1 cellular context compared by ENCODE assay signal in genomic region chr10:71319042-71319799, GRCh38.
TF ChIP-seq lines count a peak whose summit lies in the region.

Gene SLC29A3, plus strand, starts transcription at chr10:71319259. Its CDS starts 51 bp downstream, at chr10:71319310.

TF ChIP-seq in HepG2, 621 proteins besides CTCF, POLR2A, EP300 and RAD21 (continued from another document and continues in another):
- TF ChIP-seq E2F2 (CRISPR knock-in tag; IDR thresholded peaks at IDR 0.05; ENCODE audit: borderline replicate concordance) (no peak), TEAD3 (CRISPR knock-in tag; optimal IDR thresholded peaks at IDR 0.05; ENCODE audit: borderline replicate concordance) (no peak), ZNF558 (CRISPR knock-in tag; IDR thresholded peaks at IDR 0.05; ENCODE audit: borderline replicate concordance) (no peak), MTF1 (CRISPR knock-in tag; IDR thresholded peaks at IDR 0.05) (no peak), REPIN1 (CRISPR knock-in tag; IDR thresholded peaks at IDR 0.05; ENCODE audit: borderline replicate concordance, low read depth) (no peak), ZNF678 (CRISPR knock-in tag; IDR thresholded peaks at IDR 0.05) (no peak), NFIC (IDR thresholded peaks at IDR 0.05; ENCODE audit: low read length) (no peak), FOSL2 (CRISPR knock-in tag; IDR thresholded peaks at IDR 0.05) (0 out of 2 replicates have a peak, but pooled peaks have one; percentile 21), ZNF816 (CRISPR knock-in tag; IDR thresholded peaks at IDR 0.05; ENCODE audit: borderline replicate concordance) (no peak), RCOR2 (CRISPR knock-in tag; IDR thresholded peaks at IDR 0.05) (peak; percentile 93), ZNF773 (CRISPR knock-in tag; IDR thresholded peaks at IDR 0.05; ENCODE audit: borderline replicate concordance) (no peak), ZFP36 (IDR thresholded peaks at IDR 0.05; ENCODE audit: borderline replicate concordance, low read depth, low read length, partially characterized antibody) (no peak), ZNF142 (CRISPR knock-in tag; IDR thresholded peaks at IDR 0.05) (no peak), ZBTB1 (CRISPR knock-in tag; IDR thresholded peaks at IDR 0.05; ENCODE audit: borderline replicate concordance) (no peak), ZNF562 (CRISPR knock-in tag; IDR thresholded peaks at IDR 0.05; ENCODE audit: borderline replicate concordance) (no peak), ZNF329 (CRISPR knock-in tag; IDR thresholded peaks at IDR 0.05; ENCODE audit: low read depth) (no peak), ZNF576 (CRISPR knock-in tag; IDR thresholded peaks at IDR 0.05) (no peak), ZNF709 (CRISPR knock-in tag; IDR thresholded peaks at IDR 0.05) (no peak), ZBTB8A (CRISPR knock-in tag; IDR thresholded peaks at IDR 0.05; ENCODE audit: borderline replicate concordance, low read depth) (no peak), CC2D1A (CRISPR knock-in tag; IDR thresholded peaks at IDR 0.05) (no peak), CREB3 (CRISPR knock-in tag; IDR thresholded peaks at IDR 0.05) (0 out of 2 replicates have a peak, but pooled peaks have one; percentile 26), FOXK2 (IDR thresholded peaks at IDR 0.05) (peak; percentile 62), ZMAT3 (CRISPR knock-in tag; conservative IDR thresholded peaks at IDR 0.05) (peak; percentile 72), JUN (CRISPR knock-in tag; IDR thresholded peaks at IDR 0.05) (no peak), ZNF530 (CRISPR knock-in tag; IDR thresholded peaks at IDR 0.05; ENCODE audit: low read depth) (no peak)
- TF ChIP-seq, protein P1, sequence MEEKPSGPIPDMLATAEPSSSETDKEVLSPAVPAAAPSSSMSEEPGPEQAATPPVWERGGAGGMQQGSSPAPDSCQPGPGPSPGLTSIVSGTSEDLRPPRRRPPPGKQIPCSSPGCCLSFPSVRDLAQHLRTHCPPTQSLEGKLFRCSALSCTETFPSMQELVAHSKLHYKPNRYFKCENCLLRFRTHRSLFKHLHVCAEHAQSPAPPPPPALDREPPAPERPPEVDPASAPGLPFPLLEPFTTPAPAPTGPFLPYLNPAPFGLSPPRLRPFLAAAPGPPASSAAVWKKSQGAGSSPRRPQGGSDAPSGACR (CRISPR knock-in tag; IDR thresholded peaks at IDR 0.05): no peak
- TF ChIP-seq, protein P2, sequence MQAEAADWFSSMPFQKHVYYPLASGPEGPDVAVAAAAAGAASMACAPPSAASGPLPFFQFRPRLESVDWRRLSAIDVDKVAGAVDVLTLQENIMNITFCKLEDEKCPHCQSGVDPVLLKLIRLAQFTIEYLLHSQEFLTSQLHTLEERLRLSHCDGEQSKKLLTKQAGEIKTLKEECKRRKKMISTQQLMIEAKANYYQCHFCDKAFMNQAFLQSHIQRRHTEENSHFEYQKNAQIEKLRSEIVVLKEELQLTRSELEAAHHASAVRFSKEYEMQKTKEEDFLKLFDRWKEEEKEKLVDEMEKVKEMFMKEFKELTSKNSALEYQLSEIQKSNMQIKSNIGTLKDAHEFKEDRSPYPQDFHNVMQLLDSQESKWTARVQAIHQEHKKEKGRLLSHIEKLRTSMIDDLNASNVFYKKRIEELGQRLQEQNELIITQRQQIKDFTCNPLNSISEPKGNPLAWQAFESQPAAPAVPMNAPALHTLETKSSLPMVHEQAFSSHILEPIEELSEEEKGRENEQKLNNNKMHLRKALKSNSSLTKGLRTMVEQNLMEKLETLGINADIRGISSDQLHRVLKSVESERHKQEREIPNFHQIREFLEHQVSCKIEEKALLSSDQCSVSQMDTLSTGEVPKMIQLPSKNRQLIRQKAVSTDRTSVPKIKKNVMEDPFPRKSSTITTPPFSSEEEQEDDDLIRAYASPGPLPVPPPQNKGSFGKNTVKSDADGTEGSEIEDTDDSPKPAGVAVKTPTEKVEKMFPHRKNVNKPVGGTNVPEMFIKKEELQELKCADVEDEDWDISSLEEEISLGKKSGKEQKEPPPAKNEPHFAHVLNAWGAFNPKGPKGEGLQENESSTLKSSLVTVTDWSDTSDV (CRISPR knock-in tag; IDR thresholded peaks at IDR 0.05): no peak
- TF ChIP-seq, protein P3, sequence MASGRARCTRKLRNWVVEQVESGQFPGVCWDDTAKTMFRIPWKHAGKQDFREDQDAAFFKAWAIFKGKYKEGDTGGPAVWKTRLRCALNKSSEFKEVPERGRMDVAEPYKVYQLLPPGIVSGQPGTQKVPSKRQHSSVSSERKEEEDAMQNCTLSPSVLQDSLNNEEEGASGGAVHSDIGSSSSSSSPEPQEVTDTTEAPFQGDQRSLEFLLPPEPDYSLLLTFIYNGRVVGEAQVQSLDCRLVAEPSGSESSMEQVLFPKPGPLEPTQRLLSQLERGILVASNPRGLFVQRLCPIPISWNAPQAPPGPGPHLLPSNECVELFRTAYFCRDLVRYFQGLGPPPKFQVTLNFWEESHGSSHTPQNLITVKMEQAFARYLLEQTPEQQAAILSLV (CRISPR knock-in tag; IDR thresholded peaks at IDR 0.05; ENCODE audit: borderline replicate concordance): peak; percentile 28; the same call in 1 of the 2 replicates
- TF ChIP-seq, protein P4, sequence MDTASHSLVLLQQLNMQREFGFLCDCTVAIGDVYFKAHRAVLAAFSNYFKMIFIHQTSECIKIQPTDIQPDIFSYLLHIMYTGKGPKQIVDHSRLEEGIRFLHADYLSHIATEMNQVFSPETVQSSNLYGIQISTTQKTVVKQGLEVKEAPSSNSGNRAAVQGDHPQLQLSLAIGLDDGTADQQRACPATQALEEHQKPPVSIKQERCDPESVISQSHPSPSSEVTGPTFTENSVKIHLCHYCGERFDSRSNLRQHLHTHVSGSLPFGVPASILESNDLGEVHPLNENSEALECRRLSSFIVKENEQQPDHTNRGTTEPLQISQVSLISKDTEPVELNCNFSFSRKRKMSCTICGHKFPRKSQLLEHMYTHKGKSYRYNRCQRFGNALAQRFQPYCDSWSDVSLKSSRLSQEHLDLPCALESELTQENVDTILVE (CRISPR knock-in tag; IDR thresholded peaks at IDR 0.05): 0 out of 2 replicates have a peak, but pooled peaks have one; percentile 34
- TF ChIP-seq, protein P5, sequence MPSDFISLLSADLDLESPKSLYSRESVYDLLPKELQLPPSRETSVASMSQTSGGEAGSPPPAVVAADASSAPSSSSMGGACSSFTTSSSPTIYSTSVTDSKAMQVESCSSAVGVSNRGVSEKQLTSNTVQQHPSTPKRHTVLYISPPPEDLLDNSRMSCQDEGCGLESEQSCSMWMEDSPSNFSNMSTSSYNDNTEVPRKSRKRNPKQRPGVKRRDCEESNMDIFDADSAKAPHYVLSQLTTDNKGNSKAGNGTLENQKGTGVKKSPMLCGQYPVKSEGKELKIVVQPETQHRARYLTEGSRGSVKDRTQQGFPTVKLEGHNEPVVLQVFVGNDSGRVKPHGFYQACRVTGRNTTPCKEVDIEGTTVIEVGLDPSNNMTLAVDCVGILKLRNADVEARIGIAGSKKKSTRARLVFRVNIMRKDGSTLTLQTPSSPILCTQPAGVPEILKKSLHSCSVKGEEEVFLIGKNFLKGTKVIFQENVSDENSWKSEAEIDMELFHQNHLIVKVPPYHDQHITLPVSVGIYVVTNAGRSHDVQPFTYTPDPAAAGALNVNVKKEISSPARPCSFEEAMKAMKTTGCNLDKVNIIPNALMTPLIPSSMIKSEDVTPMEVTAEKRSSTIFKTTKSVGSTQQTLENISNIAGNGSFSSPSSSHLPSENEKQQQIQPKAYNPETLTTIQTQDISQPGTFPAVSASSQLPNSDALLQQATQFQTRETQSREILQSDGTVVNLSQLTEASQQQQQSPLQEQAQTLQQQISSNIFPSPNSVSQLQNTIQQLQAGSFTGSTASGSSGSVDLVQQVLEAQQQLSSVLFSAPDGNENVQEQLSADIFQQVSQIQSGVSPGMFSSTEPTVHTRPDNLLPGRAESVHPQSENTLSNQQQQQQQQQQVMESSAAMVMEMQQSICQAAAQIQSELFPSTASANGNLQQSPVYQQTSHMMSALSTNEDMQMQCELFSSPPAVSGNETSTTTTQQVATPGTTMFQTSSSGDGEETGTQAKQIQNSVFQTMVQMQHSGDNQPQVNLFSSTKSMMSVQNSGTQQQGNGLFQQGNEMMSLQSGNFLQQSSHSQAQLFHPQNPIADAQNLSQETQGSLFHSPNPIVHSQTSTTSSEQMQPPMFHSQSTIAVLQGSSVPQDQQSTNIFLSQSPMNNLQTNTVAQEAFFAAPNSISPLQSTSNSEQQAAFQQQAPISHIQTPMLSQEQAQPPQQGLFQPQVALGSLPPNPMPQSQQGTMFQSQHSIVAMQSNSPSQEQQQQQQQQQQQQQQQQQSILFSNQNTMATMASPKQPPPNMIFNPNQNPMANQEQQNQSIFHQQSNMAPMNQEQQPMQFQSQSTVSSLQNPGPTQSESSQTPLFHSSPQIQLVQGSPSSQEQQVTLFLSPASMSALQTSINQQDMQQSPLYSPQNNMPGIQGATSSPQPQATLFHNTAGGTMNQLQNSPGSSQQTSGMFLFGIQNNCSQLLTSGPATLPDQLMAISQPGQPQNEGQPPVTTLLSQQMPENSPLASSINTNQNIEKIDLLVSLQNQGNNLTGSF (CRISPR knock-in tag; IDR thresholded peaks at IDR 0.05): no peak
- TF ChIP-seq, protein P6, sequence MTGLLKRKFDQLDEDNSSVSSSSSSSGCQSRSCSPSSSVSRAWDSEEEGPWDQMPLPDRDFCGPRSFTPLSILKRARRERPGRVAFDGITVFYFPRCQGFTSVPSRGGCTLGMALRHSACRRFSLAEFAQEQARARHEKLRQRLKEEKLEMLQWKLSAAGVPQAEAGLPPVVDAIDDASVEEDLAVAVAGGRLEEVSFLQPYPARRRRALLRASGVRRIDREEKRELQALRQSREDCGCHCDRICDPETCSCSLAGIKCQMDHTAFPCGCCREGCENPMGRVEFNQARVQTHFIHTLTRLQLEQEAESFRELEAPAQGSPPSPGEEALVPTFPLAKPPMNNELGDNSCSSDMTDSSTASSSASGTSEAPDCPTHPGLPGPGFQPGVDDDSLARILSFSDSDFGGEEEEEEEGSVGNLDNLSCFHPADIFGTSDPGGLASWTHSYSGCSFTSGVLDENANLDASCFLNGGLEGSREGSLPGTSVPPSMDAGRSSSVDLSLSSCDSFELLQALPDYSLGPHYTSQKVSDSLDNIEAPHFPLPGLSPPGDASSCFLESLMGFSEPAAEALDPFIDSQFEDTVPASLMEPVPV (CRISPR knock-in tag; IDR thresholded peaks at IDR 0.05): peak; percentile 63; the same call in 1 of the 2 replicates
